ENCODE assay signal across 8 cellular contexts in the genomic region with DNA sequence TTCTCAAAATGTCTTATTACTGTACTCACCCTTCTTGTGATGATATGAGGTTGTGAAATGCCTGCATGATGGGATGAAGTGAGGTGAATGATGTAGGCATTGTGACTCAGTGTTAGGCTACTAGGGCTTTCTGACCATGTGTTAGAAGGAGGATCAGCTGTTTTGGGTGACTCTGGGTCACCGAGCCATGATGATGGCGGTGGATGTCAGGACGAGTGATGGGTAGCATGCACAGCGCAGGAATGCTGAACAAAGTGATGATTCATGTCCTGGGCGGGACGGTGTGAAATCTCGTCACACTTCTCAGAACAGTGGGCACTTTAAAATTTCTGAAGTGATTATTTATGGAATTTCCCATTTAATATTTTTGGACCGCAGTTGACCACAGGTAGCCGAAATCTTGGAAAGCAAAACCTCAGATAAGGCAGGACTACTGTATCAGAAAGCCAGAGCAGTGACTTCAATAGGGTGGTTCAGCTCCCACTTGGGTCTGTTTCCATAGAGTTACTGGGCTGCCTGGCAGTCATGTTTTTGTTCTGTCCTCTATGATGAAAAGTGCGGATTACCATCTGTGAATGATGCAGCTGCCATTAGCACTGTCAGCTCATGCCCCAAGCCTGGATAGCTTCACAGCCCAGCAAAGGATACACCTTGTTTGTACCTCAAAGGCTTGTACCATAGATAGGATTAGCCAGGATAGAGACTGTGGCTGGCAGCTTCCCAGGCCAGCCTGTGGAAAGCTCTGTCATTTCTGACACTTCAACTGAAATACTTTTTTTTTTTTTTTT. TPM values are rescaled to one million over a fixed set of nuclear protein-coding genes. Genes with fewer than 3 reads are reported as not detected.
DNase-seq lines count a peak whose midpoint lies in the region; ATAC-seq and TF ChIP-seq lines count a peak whose summit lies in the region.

No MANE protein-coding gene starts in this region.

- peaks cover 0 to 68% (median 9%) of the 10 kb centered on the region in 3 donors for H3K36me3 Mint-ChIP-seq in naive thymus-derived CD8-positive, alpha-beta T cell

- H3K4me3 ChIP-seq in NB4 (ENCODE audit: low read depth, low read length) = no peak overlapping the region
- no peak overlapping the region for H3K4me3 ChIP-seq in astrocyte of the spinal cord (ENCODE audit: low read depth, low read length)

- DNase-seq in AG08395 (ENCODE audit: low spot score) (peak; percentile 89), NB4 (ENCODE audit: low read depth) (peak; percentile 52), astrocyte of the spinal cord (ENCODE audit: low read depth, low spot score) (peak; percentile 92), NCI-H1436 treated with DMSO at 0.1 percent for 48 hours (lab: John Stamatoyannopoulos, UW) (no peak), ureter (ENCODE audit: low spot score) (no peak)
- DNase-seq in naive thymus-derived CD8-positive, alpha-beta T cell = no peak

- no peak for ATAC-seq in naive thymus-derived CD8-positive, alpha-beta T cell
- ATAC-seq in HG03469 (IDR thresholded peaks at IDR 0.05; ENCODE audit: unreplicated experiment) (no peak), HG03045 (IDR thresholded peaks at IDR 0.05; ENCODE audit: unreplicated experiment) (no peak)

- TF ChIP-seq CTCF in NB4 (IDR thresholded peaks at IDR 0.05; ENCODE audit: low read depth, low read length) (no peak), astrocyte of the spinal cord (IDR thresholded peaks at IDR 0.05; ENCODE audit: low read depth, low read length) (no peak)

- TF ChIP-seq POLR2A in NB4 (IDR thresholded peaks at IDR 0.05; ENCODE audit: extremely low read depth, insufficient read length) = no peak

- no peaks in the 10 kb centered on the region for H3K9me3 Mint-ChIP-seq in naive thymus-derived CD8-positive, alpha-beta T cell

- peaks cover 16 to 52% (median 38%) of the 10 kb centered on the region in 4 donors for H3K4me1 Mint-ChIP-seq in naive thymus-derived CD8-positive, alpha-beta T cell

- in situ Hi-C loops in astrocyte of the spinal cord (cut with HindIII; ENCODE audit: low sequenced_read_pairs) = no loop called here

- POLR2A ChIA-PET in naive thymus-derived CD8-positive, alpha-beta T cell (lab: Charles Lee) = interaction anchor here (0.7 to 2.0 kb wide), 2 partner anchors 11 to 15 kb away, joined by 4 to 6 read pairs; no protein-coding TSS in a partner anchor

- peak overlapping the region in 6 of 10 donors; percentile 0 to 56 (median 30) for H3K4me3 Mint-ChIP-seq in naive thymus-derived CD8-positive, alpha-beta T cell

- no peaks in the 10 kb centered on the region for H3K27me3 Mint-ChIP-seq in naive thymus-derived CD8-positive, alpha-beta T cell

- peak overlapping the region in 9 of 10 donors; percentile 2 to 89 (median 41) for H3K27ac Mint-ChIP-seq in naive thymus-derived CD8-positive, alpha-beta T cell

RNA-seq across cellular contexts. Expression of a gene that starts 26.6 kb away (rescaled TPM):
- 10 to 100 TPM; 44.4 to 49.9 TPM for total RNA-seq in naive thymus-derived CD8-positive, alpha-beta T cell
- polyA plus RNA-seq in naive thymus-derived CD8-positive, alpha-beta T cell = 10 to 100 TPM; 20.1 to 44.1 (median 28.4) TPM
- total RNA-seq in ureter = 12.5 TPM

Comparison
In these comparisons a context has a peak if more than half of its experiments do, and no peak if none do; other contexts are left out.
1. DNase-seq: peak in AG08395 (single experiment), NB4 (single experiment) and astrocyte of the spinal cord (single experiment); none in naive thymus-derived CD8-positive, alpha-beta T cell (0 of 10), NCI-H1436 treated with DMSO at 0.1 percent for 48 hours (single experiment) and ureter (single experiment).